6 cellular contexts compared by ENCODE assay signal in genomic region chr11:129719037-129719436, GRCh38.
"Had no signal": no experiment of that assay in that cellular context is flagged by ENCODE, and none has a peak within 500 bp of the region (broad histone marks: within the 10 kb centered on the region; RNA-seq: fewer than 3 reads in every experiment).

No MANE protein-coding gene starts in this region.

- H3K4me3 ChIP-seq: K562 had no signal

- H3K36me3 Mint-ChIP-seq: IgD-negative memory B cell had no signal

- H3K27ac Mint-ChIP-seq: IgD-negative memory B cell had no signal

- DNase-seq: IMR-90, KBM-7 had no signal

- H3K27me3 Mint-ChIP-seq: IgD-negative memory B cell had no signal

- H3K4me3 Mint-ChIP-seq: IgD-negative memory B cell had no signal

- H3K27ac ChIP-seq: HL-60 had no signal

- ATAC-seq: HepG2, K562 had no signal
